In genomic region chr17:74282587-74283370, GRCh38 we compare ENCODE assay signal across 1 cellular context.
TF ChIP-seq lines count a peak whose summit lies in the region.

No MANE protein-coding gene starts in this region.

TF ChIP-seq in GM12878, 131 proteins besides CTCF, POLR2A, EP300 and RAD21 (continued from another document and continues in another):
- TF ChIP-seq CEBPZ (IDR thresholded peaks at IDR 0.05; ENCODE audit: low read depth, low read length) (no peak), EGR1 (IDR thresholded peaks at IDR 0.05; ENCODE audit: borderline replicate concordance in 1 of 2, low read depth in 2 of 2, low read length in 2 of 2) (no peak; a peak in 1 of 3 replicates), TCF12 (IDR thresholded peaks at IDR 0.05; ENCODE audit: low read depth, low read length) (peak; percentile 52; the same call in 1 of the 2 replicates), KLF5 (IDR thresholded peaks at IDR 0.05; ENCODE audit: partially characterized antibody) (no peak), NR2F1 (conservative IDR thresholded peaks at IDR 0.05) (peak; percentile 86), GATAD2B (conservative IDR thresholded peaks at IDR 0.05; ENCODE audit: low read depth) (peak; percentile 94), ZNF24 (IDR thresholded peaks at IDR 0.05) (peak; percentile 42), IRF4 (IDR thresholded peaks at IDR 0.05; ENCODE audit: low read depth, low read length) (peak; percentile 17; the same call in 1 of the 2 replicates), BHLHE40 (IDR thresholded peaks at IDR 0.05; ENCODE audit: borderline replicate concordance in 1 of 2, low read depth in 2 of 2, low read length in 1 of 2) (peak in 1 of 2 experiments; percentile 62; a peak in 2 of 4 replicates), YY1 (IDR thresholded peaks at IDR 0.05; ENCODE audit: low read depth, low read length) (no peak; the same call in 1 of the 2 replicates), SRF (IDR thresholded peaks at IDR 0.05; ENCODE audit: low read depth in 2 of 2, low read length in 2 of 2) (peak in 1 of 2 experiments; percentile 30; a peak in 1 of 4 replicates), SPI1 (IDR thresholded peaks at IDR 0.05; ENCODE audit: borderline replicate concordance, insufficient read depth, low read depth, low read length) (peak; percentile 90), SMC3 (IDR thresholded peaks at IDR 0.05; ENCODE audit: borderline replicate concordance, low read length) (no peak), FOXM1 (IDR thresholded peaks at IDR 0.05; ENCODE audit: low read depth, low read length) (peak; percentile 67; the same call in 1 of the 2 replicates), MTA3 (IDR thresholded peaks at IDR 0.05; ENCODE audit: borderline replicate concordance, low read length) (no peak), JUNB (IDR thresholded peaks at IDR 0.05) (peak; percentile 65), IKZF2 (IDR thresholded peaks at IDR 0.05) (peak; percentile 89 to 92), TCF7 (IDR thresholded peaks at IDR 0.05; ENCODE audit: borderline replicate concordance) (peak; percentile 97), LARP7 (IDR thresholded peaks at IDR 0.05) (no peak), ZBED1 (IDR thresholded peaks at IDR 0.05; ENCODE audit: borderline replicate concordance) (peak; percentile 78), CREB1 (IDR thresholded peaks at IDR 0.05; ENCODE audit: low read depth) (peak; percentile 77), PML (IDR thresholded peaks at IDR 0.05; ENCODE audit: low read length) (peak; percentile 52; the same call in 1 of the 2 replicates), POLR2AphosphoS5 (IDR thresholded peaks at IDR 0.05; ENCODE audit: low read length) (no peak), CHD2 (IDR thresholded peaks at IDR 0.05; ENCODE audit: borderline replicate concordance, low read depth, low read length) (peak; percentile 43; the same call in 1 of the 2 replicates), MXI1 (IDR thresholded peaks at IDR 0.05; ENCODE audit: low read depth, low read length) (0 out of 2 replicates have a peak, but pooled peaks have one; percentile 17), MTA2 (IDR thresholded peaks at IDR 0.05; ENCODE audit: low read depth) (peak; percentile 93), CUX1 (IDR thresholded peaks at IDR 0.05; ENCODE audit: insufficient replicate concordance, low read depth, low read length) (peak; percentile 56), NRF1 (conservative IDR thresholded peaks at IDR 0.05; ENCODE audit: low read depth, low read length) (no peak), ZNF274 (IDR thresholded peaks at IDR 0.05; ENCODE audit: insufficient read depth, insufficient read length) (no peak), NBN (IDR thresholded peaks at IDR 0.05) (peak; percentile 78), DPF2 (IDR thresholded peaks at IDR 0.05) (peak; percentile 88), BCL3 (IDR thresholded peaks at IDR 0.05; ENCODE audit: borderline replicate concordance, insufficient read depth, low read depth, low read length, poor library complexity, severe bottlenecking) (peak; percentile 72), CREM (IDR thresholded peaks at IDR 0.05; ENCODE audit: low read depth) (peak; percentile 55; the same call in 1 of the 2 replicates), ZNF687 (IDR thresholded peaks at IDR 0.05) (no peak; the same call in 1 of the 2 replicates), MLLT1 (IDR thresholded peaks at IDR 0.05) (peak; percentile 89), USF2 (IDR thresholded peaks at IDR 0.05; ENCODE audit: borderline replicate concordance, low read depth, low read length) (peak; percentile 3; the same call in 1 of the 2 replicates), RFX5 (IDR thresholded peaks at IDR 0.05; ENCODE audit: low read depth, low read length) (no peak), NFXL1 (IDR thresholded peaks at IDR 0.05; ENCODE audit: borderline replicate concordance) (no peak), RUNX3 (IDR thresholded peaks at IDR 0.05; ENCODE audit: low read length) (peak; percentile 95), JUND (IDR thresholded peaks at IDR 0.05; ENCODE audit: low read depth, low read length) (no peak), REST (IDR thresholded peaks at IDR 0.05; ENCODE audit: low read depth, low read length) (no peak)
